In genomic region chr16:85195884-85196816, GRCh38 we compare ENCODE assay signal across 15 cellular contexts.
DNase-seq lines count a peak whose midpoint lies in the region; ATAC-seq and TF ChIP-seq lines count a peak whose summit lies in the region.
"Had no signal": no experiment of that assay in that cellular context is flagged by ENCODE, and none has a peak within 500 bp of the region (broad histone marks: within the 10 kb centered on the region; RNA-seq: fewer than 3 reads in every experiment).

No MANE protein-coding gene starts in this region.

- DNase-seq in BE2C = peak; percentile 56
- DNase-seq in mammary epithelial cell = no peak
- peak; percentile 76 for DNase-seq in left kidney (ENCODE audit: low read depth, low spot score)
- peak; percentile 89 for DNase-seq in sigmoid colon
- DNase-seq in activated CD4-positive, alpha-beta memory T cell treated with anti-CD3 and anti-CD28 coated beads, Interleukin-2, amount 10 ng/mL, durations not matched to agents 7 days and 5 days = no peak
- DNase-seq: activated CD4-positive, alpha-beta T cell treated with anti-CD3 and anti-CD28 coated beads, Interleukin-2, amount 10 ng/mL, durations not matched to agents 7 days and 5 days; NCI-H1694; NCI-H526 treated with DMSO at 0.1 percent for 48 hours; RPMI8226 had no signal

- H3K36me3 Mint-ChIP-seq in activated CD4-positive, alpha-beta memory T cell treated with anti-CD3 and anti-CD28 coated beads, Interleukin-2, amount 10 ng/mL, durations not matched to agents 7 days and 5 days (ENCODE audit: low read depth) = no peaks in the 10 kb centered on the region

- POLR2A ChIA-PET in activated CD4-positive, alpha-beta memory T cell treated with anti-CD3 and anti-CD28 coated beads, Interleukin-2, amount 10 ng/mL, durations not matched to agents 7 days and 5 days (lab: Charles Lee) = no interaction called here

- no peak overlapping the region for H3K27ac Mint-ChIP-seq in activated CD4-positive, alpha-beta memory T cell treated with anti-CD3 and anti-CD28 coated beads, Interleukin-2, amount 10 ng/mL, durations not matched to agents 7 days and 5 days
- H3K27ac Mint-ChIP-seq: activated CD4-positive, alpha-beta T cell treated with anti-CD3 and anti-CD28 coated beads, Interleukin-2, amount 10 ng/mL, durations not matched to agents 7 days and 5 days; activated T-helper 1 cell treated with anti-CD3 and anti-CD28 coated beads, Interleukin-12 subunit alpha, Interleukin-12 subunit beta, Interleukin-2, Interleukin-4 antibody, amounts not matched to agents 30 ng/mL and 10 ng/mL and 1 ng/mL, durations not matched to agents 14 hours and 24 hours and 36 hours had no signal

- 59% methylated on average over 20 of the region's 25 CpGs for WGBS in mammary epithelial cell (ENCODE audit: low coverage, missing lambda C conversion rate)
- 30 to 65% methylated on average over 25 of the region's 25 CpGs for WGBS in sigmoid colon, 2 donors

- H3K27ac ChIP-seq in mammary epithelial cell (ENCODE audit: insufficient read depth, low read depth, low read length) (no peak overlapping the region), sigmoid colon (peak overlapping the region; percentile 78 to 86 (median 80))
- H3K27ac ChIP-seq: upper lobe of left lung had no signal

- no peaks in the 10 kb centered on the region for H4K20me1 ChIP-seq in mammary epithelial cell (ENCODE audit: insufficient read depth, low read length)

- intact Hi-C loops in mammary epithelial cell (cut with micrococcal nuclease) (no loop called here), sigmoid colon (cut with DNase I) (no loop called here)

- CTCF ChIA-PET in mammary epithelial cell (lab: Charles Lee; ENCODE audit: low non-redundant PET) = no interaction called here
- CTCF ChIA-PET in activated CD4-positive, alpha-beta memory T cell treated with anti-CD3 and anti-CD28 coated beads, Interleukin-2, amount 10 ng/mL, durations not matched to agents 7 days and 5 days (lab: Charles Lee) = no interaction called here

- no peak for TF ChIP-seq POLR2A in sigmoid colon (IDR thresholded peaks at IDR 0.05)

- no peaks in the 10 kb centered on the region for H3K79me2 ChIP-seq in mammary epithelial cell (ENCODE audit: insufficient read depth, low read length)

- in situ Hi-C loops in mammary epithelial cell (cut with MboI; ENCODE audit: low sequenced_read_pairs in 2 of 2) = no loop called here

- no peaks in the 10 kb centered on the region for H3K9me3 ChIP-seq in BE2C
- H3K9me3 ChIP-seq in mammary epithelial cell (replicated peaks; ENCODE audit: insufficient read depth, low read length) = no peaks in the 10 kb centered on the region
- no peaks in the 10 kb centered on the region for H3K9me3 ChIP-seq in sigmoid colon
- H3K9me3 ChIP-seq: upper lobe of left lung had no signal

- H3K4me2 ChIP-seq in mammary epithelial cell (ENCODE audit: insufficient read depth, low read depth, low read length) = no peak overlapping the region

- H3K4me1 ChIP-seq in BE2C (peaks cover 34% of the 10 kb centered on the region), mammary epithelial cell (ENCODE audit: insufficient read depth, low read length) (peaks cover 16% of the 10 kb centered on the region), sigmoid colon (peaks cover 2 to 84% (median 74%) of the 10 kb centered on the region in 4 donors)

- TF ChIP-seq EP300 in sigmoid colon (IDR thresholded peaks at IDR 0.05) = peak in 2 of 4 donors; percentile 55 to 65

- H3K9ac ChIP-seq in mammary epithelial cell (ENCODE audit: insufficient read depth, low read length) = no peak overlapping the region

- peak overlapping the region; percentile 13 for H2AFZ ChIP-seq in mammary epithelial cell (ENCODE audit: low read depth, low read length)

- BruUV-seq in mammary epithelial cell (replicated peaks; lab: Mats Ljungman, UMichigan) = no TSS peak

- no peak overlapping the region for H3K4me3 Mint-ChIP-seq in activated CD4-positive, alpha-beta memory T cell treated with anti-CD3 and anti-CD28 coated beads, Interleukin-2, amount 10 ng/mL, durations not matched to agents 7 days and 5 days
- H3K4me3 Mint-ChIP-seq: activated CD4-positive, alpha-beta T cell treated with anti-CD3 and anti-CD28 coated beads, Interleukin-2, amount 10 ng/mL, durations not matched to agents 7 days and 5 days; activated T-helper 1 cell treated with anti-CD3 and anti-CD28 coated beads, Interleukin-12 subunit alpha, Interleukin-12 subunit beta, Interleukin-2, Interleukin-4 antibody, amounts not matched to agents 30 ng/mL and 10 ng/mL and 1 ng/mL, durations not matched to agents 14 hours and 24 hours and 36 hours; neural crest cell had no signal

- dilution Hi-C loops in mammary epithelial cell (cut with HindIII; ENCODE audit: low sequenced_read_pairs) = no loop called here

- no peaks in the 10 kb centered on the region for H3K4me1 Mint-ChIP-seq in activated CD4-positive, alpha-beta memory T cell treated with anti-CD3 and anti-CD28 coated beads, Interleukin-2, amount 10 ng/mL, durations not matched to agents 7 days and 5 days
- H3K4me1 Mint-ChIP-seq: activated CD4-positive, alpha-beta T cell treated with anti-CD3 and anti-CD28 coated beads, Interleukin-2, amount 10 ng/mL, durations not matched to agents 7 days and 5 days had no signal

- no peaks in the 10 kb centered on the region for H3K27me3 Mint-ChIP-seq in activated CD4-positive, alpha-beta memory T cell treated with anti-CD3 and anti-CD28 coated beads, Interleukin-2, amount 10 ng/mL, durations not matched to agents 7 days and 5 days
- H3K27me3 Mint-ChIP-seq: activated CD4-positive, alpha-beta T cell treated with anti-CD3 and anti-CD28 coated beads, Interleukin-2, amount 10 ng/mL, durations not matched to agents 7 days and 5 days had no signal

- TF ChIP-seq CTCF in BE2C (IDR thresholded peaks at IDR 0.05; ENCODE audit: low read depth, low read length) (no peak), mammary epithelial cell (conservative IDR thresholded peaks at IDR 0.05 in 1 of 2, IDR thresholded peaks at IDR 0.05 in 1 of 2; ENCODE audit: extremely low read depth in 1 of 2, insufficient read depth in 1 of 2, low read depth in 1 of 2, low read length in 2 of 2) (no peak), sigmoid colon (IDR thresholded peaks at IDR 0.05) (no peak)

- H3K27me3 ChIP-seq in BE2C (no peaks in the 10 kb centered on the region), mammary epithelial cell (ENCODE audit: insufficient read depth, low read length) (no peaks in the 10 kb centered on the region), sigmoid colon (no peaks in the 10 kb centered on the region)
- H3K27me3 ChIP-seq: upper lobe of left lung had no signal

- H3K36me3 ChIP-seq in BE2C (peaks cover 2% of the 10 kb centered on the region; the same call in 1 of the 2 replicates), mammary epithelial cell (ENCODE audit: insufficient read depth, low read length) (no peaks in the 10 kb centered on the region), sigmoid colon (no peaks in the 10 kb centered on the region)
- H3K36me3 ChIP-seq: upper lobe of left lung had no signal

- no peaks in the 10 kb centered on the region for H3K9me3 Mint-ChIP-seq in activated CD4-positive, alpha-beta memory T cell treated with anti-CD3 and anti-CD28 coated beads, Interleukin-2, amount 10 ng/mL, durations not matched to agents 7 days and 5 days
- H3K9me3 Mint-ChIP-seq: activated CD4-positive, alpha-beta T cell treated with anti-CD3 and anti-CD28 coated beads, Interleukin-2, amount 10 ng/mL, durations not matched to agents 7 days and 5 days; activated T-helper 1 cell treated with anti-CD3 and anti-CD28 coated beads, Interleukin-12 subunit alpha, Interleukin-12 subunit beta, Interleukin-2, Interleukin-4 antibody, amounts not matched to agents 30 ng/mL and 10 ng/mL and 1 ng/mL, durations not matched to agents 14 hours and 24 hours and 36 hours; neural crest cell had no signal

- ATAC-seq in GM18520 (IDR thresholded peaks at IDR 0.05; ENCODE audit: unreplicated experiment) (no peak), HG03135 (IDR thresholded peaks at IDR 0.05; ENCODE audit: unreplicated experiment) (no peak), GM21423 (IDR thresholded peaks at IDR 0.05; ENCODE audit: unreplicated experiment) (no peak)

- no peak overlapping the region; the same call in 1 of the 2 replicates for H3K4me3 ChIP-seq in BE2C (ENCODE audit: low read depth, low read length)
- no peak overlapping the region for H3K4me3 ChIP-seq in mammary epithelial cell (replicated peaks in 1 of 3; ENCODE audit: insufficient read depth in 1 of 3, low read depth in 2 of 3, low read length in 3 of 3)
- no peak overlapping the region for H3K4me3 ChIP-seq in sigmoid colon
- H3K4me3 ChIP-seq: upper lobe of left lung had no signal

Comparison
In these comparisons a context has a peak if more than half of its experiments do, and no peak if none do; other contexts are left out.
1. DNase-seq: peak in BE2C (single experiment), left kidney (single experiment) and sigmoid colon (single experiment); none in mammary epithelial cell (single experiment) and activated CD4-positive, alpha-beta memory T cell treated with anti-CD3 and anti-CD28 coated beads, Interleukin-2, amount 10 ng/mL, durations not matched to agents 7 days and 5 days (single experiment).